8 cellular contexts compared by ENCODE assay signal in the genomic region with DNA sequence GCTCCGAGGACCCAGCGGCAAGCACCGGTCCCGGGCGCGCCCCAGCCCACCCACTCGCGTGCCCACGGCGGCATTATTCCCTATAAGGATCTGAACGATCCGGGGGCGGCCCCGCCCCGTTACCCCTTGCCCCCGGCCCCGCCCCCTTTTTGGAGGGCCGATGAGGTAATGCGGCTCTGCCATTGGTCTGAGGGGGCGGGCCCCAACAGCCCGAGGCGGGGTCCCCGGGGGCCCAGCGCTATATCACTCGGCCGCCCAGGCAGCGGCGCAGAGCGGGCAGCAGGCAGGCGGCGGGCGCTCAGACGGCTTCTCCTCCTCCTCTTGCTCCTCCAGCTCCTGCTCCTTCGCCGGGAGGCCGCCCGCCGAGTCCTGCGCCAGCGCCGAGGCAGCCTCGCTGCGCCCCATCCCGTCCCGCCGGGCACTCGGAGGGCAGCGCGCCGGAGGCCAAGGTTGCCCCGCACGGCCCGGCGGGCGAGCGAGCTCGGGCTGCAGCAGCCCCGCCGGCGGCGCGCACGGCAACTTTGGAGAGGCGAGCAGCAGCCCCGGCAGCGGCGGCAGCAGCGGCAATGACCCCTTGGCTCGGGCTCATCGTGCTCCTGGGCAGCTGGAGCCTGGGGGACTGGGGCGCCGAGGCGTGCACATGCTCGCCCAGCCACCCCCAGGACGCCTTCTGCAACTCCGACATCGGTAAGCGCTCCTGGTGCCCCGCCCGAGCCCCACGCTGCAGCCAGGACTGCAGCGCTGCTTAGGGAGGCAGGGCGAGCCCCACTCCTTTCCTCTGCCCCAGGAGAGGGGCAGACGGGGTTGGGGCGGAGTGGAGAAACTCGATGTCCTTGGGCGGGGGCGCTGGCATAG. TPM values are rescaled to one million over a fixed set of nuclear protein-coding genes. Genes with fewer than 3 reads are reported as not detected.
DNase-seq lines count a peak whose midpoint lies in the region; ATAC-seq and TF ChIP-seq lines count a peak whose summit lies in the region.

A gene (plus strand): TSS at position 270 of the 855 bp plus-strand sequence. CDS start 297 bp downstream, at position 567.

- H3K27me3 ChIP-seq in Panc1 (ENCODE audit: control insufficient read depth, insufficient read depth, low read length) (peaks cover 2% of the 10 kb centered on the region; the same call in 1 of the 2 replicates), lower lobe of right lung (ENCODE audit: low read depth) (peaks cover 15% of the 10 kb centered on the region), subcutaneous abdominal adipose tissue (ENCODE audit: control insufficient read depth in 5 of 5, insufficient read depth in 4 of 5, low read length in 5 of 5) (no peaks in the 10 kb centered on the region)

- peak within 1 kb of the TSS; percentile 59 for H3K9ac ChIP-seq in ES-I3 (ENCODE audit: low read depth, low read length)
- H3K9ac ChIP-seq in subcutaneous abdominal adipose tissue (ENCODE audit: low read length in 5 of 5): peak within 1 kb of the TSS; percentile 67 to 96 (median 89)

- H3K4me3 ChIP-seq in Panc1 (ENCODE audit: low read depth in 2 of 2, low read length in 2 of 2) (peak within 1 kb of the TSS in 1 of 2 experiments; percentile 30; a peak in 1 of 4 replicates), lower lobe of right lung (peak within 1 kb of the TSS; percentile 77), subcutaneous abdominal adipose tissue (ENCODE audit: low read depth in 1 of 5, low read length in 5 of 5) (peak within 1 kb of the TSS; percentile 82 to 98 (median 87))

- H3K9me3 ChIP-seq in ES-I3 (ENCODE audit: control insufficient read depth, insufficient read depth, low read length) (no peaks in the 10 kb centered on the region), Panc1 (ENCODE audit: control insufficient read depth, insufficient read depth, low read depth, low read length) (no peaks in the 10 kb centered on the region), lower lobe of right lung (no peaks in the 10 kb centered on the region), subcutaneous abdominal adipose tissue (ENCODE audit: control insufficient read depth in 5 of 5, low read length in 5 of 5) (no peaks in the 10 kb centered on the region)

- in situ Hi-C loops in Panc1 (cut with HindIII; ENCODE audit: low pct_unique_long_range_greater_than_20kb, low sequenced_read_pairs) (no loop called here), endometrial microvascular endothelial cells (cut with HindIII; ENCODE audit: inconsistent ontology term, low pct_unique_long_range_greater_than_20kb, low sequenced_read_pairs) (no loop called here)

- TF ChIP-seq CTCF in Panc1 (IDR thresholded peaks at IDR 0.05) (no peak), lower lobe of right lung (IDR thresholded peaks at IDR 0.05) (no peak)

- DNase-seq in Panc1 (ENCODE audit: low read depth, low spot score) (no peak), lower lobe of right lung (peak; percentile 81), GF-D8 (lab: John Stamatoyannopoulos, UW) (no peak)

- CTCF ChIA-PET in Panc1 (lab: Charles Lee): no interaction called here

- POLR2A ChIA-PET in Panc1 (lab: Charles Lee): no interaction called here

- intact Hi-C loops in Panc1 (cut with micrococcal nuclease; ENCODE audit: unreplicated experiment): no loop called here
- intact Hi-C loops in lower lobe of right lung (cut with DNase I): no loop called here

- no TSS peak for BruUV-seq in Panc1 (replicated peaks; lab: Mats Ljungman, UMichigan)

- H3K4me1 ChIP-seq in ES-I3 (ENCODE audit: insufficient read depth, low read length) (peaks cover 28% of the 10 kb centered on the region), Panc1 (ENCODE audit: control insufficient read depth, insufficient read depth, low read length) (no peaks in the 10 kb centered on the region), lower lobe of right lung (peaks cover 36% of the 10 kb centered on the region), subcutaneous abdominal adipose tissue (ENCODE audit: control insufficient read depth in 5 of 5, insufficient read depth in 5 of 5, low read length in 5 of 5) (peaks cover 7 to 74% (median 68%) of the 10 kb centered on the region in 5 donors)

- H3K36me3 ChIP-seq in ES-I3 (ENCODE audit: insufficient read depth, low read length) (no peaks in the 10 kb centered on the region), Panc1 (ENCODE audit: control insufficient read depth, insufficient read depth, low read length) (no peaks in the 10 kb centered on the region), lower lobe of right lung (peaks cover 5% of the 10 kb centered on the region), subcutaneous abdominal adipose tissue (ENCODE audit: control insufficient read depth in 5 of 5, insufficient read depth in 5 of 5, low read length in 5 of 5) (peaks cover 0 to 6% (median 0%) of the 10 kb centered on the region in 5 donors)

- H3K27ac ChIP-seq in Panc1 (ENCODE audit: low read length) (no peak within 1 kb of the TSS), lower lobe of right lung (peak within 1 kb of the TSS; percentile 93), subcutaneous abdominal adipose tissue (ENCODE audit: low read depth, low read length) (peak within 1 kb of the TSS; percentile 92)

- ATAC-seq in Panc1: peak; percentile 56
- ATAC-seq in lower lobe of right lung: peak; percentile 89 to 90
- no peak for ATAC-seq in GM18520 (IDR thresholded peaks at IDR 0.05; ENCODE audit: unreplicated experiment)
- ATAC-seq in GM19455 (IDR thresholded peaks at IDR 0.05; ENCODE audit: unreplicated experiment): no peak

RNA-seq across cellular contexts. Expression of the gene that starts here (rescaled TPM):
- total RNA-seq in Panc1 (2021; ENCODE audit: unreplicated experiment) (0.67 TPM), endometrial microvascular endothelial cells (ENCODE audit: inconsistent ontology term) (113 TPM), lower lobe of right lung (390 TPM)
- polyA plus RNA-seq in Panc1 (2012; ENCODE audit: insufficient read length): 0.07 TPM

Comparison
In these comparisons a context has a peak if more than half of its experiments do, and no peak if none do; other contexts are left out.
1. RNA of the gene that starts here (total RNA-seq): 390 TPM in lower lobe of right lung (single experiment) and 113 TPM in endometrial microvascular endothelial cells (single experiment); 0.67 TPM in Panc1 (single experiment); every median in the first group is over 10 times any median in the second.
2. Peak in ATAC-seq in Panc1; RNA of the gene not detected or under 1 TPM.
3. ATAC-seq: peak in lower lobe of right lung (2 of 2); none in GM18520 (single experiment) and GM19455 (single experiment).